In the genomic region with DNA sequence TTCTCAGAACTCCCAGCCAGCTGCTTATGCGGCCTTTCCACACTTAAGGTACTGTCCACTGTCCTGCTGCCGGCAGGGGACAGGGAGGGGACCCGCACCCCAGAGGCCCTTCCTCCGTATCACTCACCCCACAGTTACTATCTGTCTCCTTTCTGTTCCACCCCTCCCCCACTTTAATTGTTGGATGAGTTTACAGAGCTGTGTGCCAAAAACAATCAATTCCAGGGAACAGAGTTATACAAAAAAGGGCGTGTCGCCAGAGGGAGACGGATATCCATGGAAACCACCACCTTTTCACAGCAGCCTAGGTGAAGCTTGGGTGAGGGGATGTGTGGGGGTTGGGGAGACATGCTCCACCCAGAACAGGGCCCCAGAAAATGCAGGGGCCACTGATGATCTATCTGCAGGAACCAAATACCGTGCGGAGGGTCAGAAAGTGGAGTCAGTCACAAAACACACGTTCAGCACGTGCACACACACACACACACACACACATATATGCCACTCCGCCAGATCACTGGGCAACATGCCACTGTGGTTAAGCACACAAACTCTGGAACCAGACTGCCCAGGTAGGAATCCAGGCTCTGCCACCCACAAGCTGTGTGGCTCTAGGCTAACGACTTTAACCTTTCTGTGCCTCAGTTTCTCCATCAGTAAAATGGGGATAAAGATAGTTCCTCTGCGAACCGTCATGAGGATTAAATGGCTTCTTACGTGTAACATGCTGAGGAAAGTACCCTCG, we compare ENCODE assay signal across 10 cellular contexts. TPM values are rescaled to one million over a fixed set of nuclear protein-coding genes. Genes with fewer than 3 reads are reported as not detected.
DNase-seq lines count a peak whose midpoint lies in the region; ATAC-seq and TF ChIP-seq lines count a peak whose summit lies in the region.
"Had no signal": no experiment of that assay in that cellular context is flagged by ENCODE, and none has a peak within 500 bp of the region (broad histone marks: within the 10 kb centered on the region; RNA-seq: fewer than 3 reads in every experiment).

No MANE protein-coding gene starts in this region.

- TF ChIP-seq CTCF in heart right ventricle (IDR thresholded peaks at IDR 0.05) (peak in 1 of 9 donors; percentile 11), gastrocnemius medialis (IDR thresholded peaks at IDR 0.05 in 4 of 5, conservative IDR thresholded peaks at IDR 0.05 in 1 of 5) (no peak), dorsolateral prefrontal cortex (IDR thresholded peaks at IDR 0.05 in 54 of 56, conservative IDR thresholded peaks at IDR 0.05 in 2 of 56; ENCODE audit: low read depth in 1 of 56, partially characterized antibody in 56 of 56) (no peak)

- no peak for TF ChIP-seq POLR2A in gastrocnemius medialis (IDR thresholded peaks at IDR 0.05)

- H3K9me3 ChIP-seq in heart right ventricle (no peaks in the 10 kb centered on the region), gastrocnemius medialis (no peaks in the 10 kb centered on the region)

- DNase-seq in NCI-H1092 (lab: John Stamatoyannopoulos, UW) (peak; percentile 36), NCI-H748 treated with DMSO at 0.1 percent for 48 hours (lab: John Stamatoyannopoulos, UW) (peak; percentile 95), heart right ventricle (peak in 1 of 2 donors; percentile 38), gastrocnemius medialis (no peak), dorsolateral prefrontal cortex (no peak), D341Med (ENCODE audit: low spot score) (no peak)
- no peak for DNase-seq in stimulated activated CD4-positive, alpha-beta T cell treated with anti-CD3 and anti-CD28 coated beads, Interleukin-4, amount 100 ng/mL, for 24 hours
- DNase-seq: activated gamma-delta T cell treated with Interleukin-2 at 50 U/mL for 16 hours, caudate nucleus had no signal

- H3K36me3 ChIP-seq in heart right ventricle (no peaks in the 10 kb centered on the region), gastrocnemius medialis (no peaks in the 10 kb centered on the region)

- H3K27me3 ChIP-seq in heart right ventricle (no peaks in the 10 kb centered on the region), gastrocnemius medialis (no peaks in the 10 kb centered on the region), dorsolateral prefrontal cortex (peaks cover 0 to 4% (median 0%) of the 10 kb centered on the region in 45 donors)

- WGBS in heart right ventricle, 2 donors, result 38 to 43% methylated on average over 17 of the region's 17 CpGs

- intact Hi-C loops in heart right ventricle (cut with DNase I), result loop anchor here in 1 of 10 donors (5.0 kb wide), 1 partner anchor 74 kb away; no protein-coding TSS in a partner anchor
- intact Hi-C loops in gastrocnemius medialis (cut with DNase I; ENCODE audit: low total_unique reads), result loop anchor here (2.0 kb wide), 1 partner anchor 67 kb away; no protein-coding TSS in a partner anchor
- intact Hi-C loops in dorsolateral prefrontal cortex (cut with DNase I), result no loop called here

- H3K4me1 ChIP-seq in heart right ventricle, result peaks cover 27 to 81% (median 68%) of the 10 kb centered on the region in 9 donors
- peaks cover 59 to 70% of the 10 kb centered on the region in 2 donors for H3K4me1 ChIP-seq in gastrocnemius medialis

- in situ Hi-C loops in gastrocnemius medialis (cut with MboI; ENCODE audit: low sequenced_read_pairs in 4 of 4), result no loop called here

- H3K27ac ChIP-seq in heart right ventricle (peak overlapping the region in 7 of 10 donors; percentile 16 to 88 (median 44)), gastrocnemius medialis (peak overlapping the region; percentile 53 to 72 (median 64)), dorsolateral prefrontal cortex (no peak overlapping the region)

- ATAC-seq in heart right ventricle (peak in 6 of 8 donors; percentile 17 to 53 (median 32)), gastrocnemius medialis (peak in 1 of 2 donors; percentile 31)
- ATAC-seq: GM12878 had no signal

- no peak overlapping the region for H3K4me3 ChIP-seq in heart right ventricle
- H3K4me3 ChIP-seq in gastrocnemius medialis, result no peak overlapping the region
- H3K4me3 ChIP-seq in dorsolateral prefrontal cortex, result no peak overlapping the region
- H3K4me3 ChIP-seq: GM12878 had no signal

RNA-seq across cellular contexts. Expression of gene CASZ1, which starts 30.5 kb away (rescaled TPM):
- 10 to 100 TPM; 54.4 to 79.8 (median 66.1) TPM for total RNA-seq in heart right ventricle
- polyA plus RNA-seq in heart right ventricle, result 10 to 100 TPM; 19.5 to 44.9 TPM
- total RNA-seq in gastrocnemius medialis, result 100 to 1,000 TPM in 1 of 4 donors, 10 to 100 TPM in 3; 19.1 to 121 (median 80.6) TPM
- 1 to 10 TPM in 114 of 120 experiments, under 1 TPM in 6; 0.34 to 6.1 (median 2.8) TPM for total RNA-seq in dorsolateral prefrontal cortex

Comparison
In these comparisons a context has a peak if more than half of its experiments do, and no peak if none do; other contexts are left out.
1. DNase-seq: peak in NCI-H1092 (single experiment) and NCI-H748 treated with DMSO at 0.1 percent for 48 hours (single experiment); none in gastrocnemius medialis (0 of 2), dorsolateral prefrontal cortex (0 of 10), D341Med (single experiment) and stimulated activated CD4-positive, alpha-beta T cell treated with anti-CD3 and anti-CD28 coated beads, Interleukin-4, amount 100 ng/mL, for 24 hours (single experiment).
2. H3K27ac ChIP-seq: peak in heart right ventricle (7 of 10) and gastrocnemius medialis (4 of 4); none in dorsolateral prefrontal cortex (0 of 59).